Comparison of ENCODE assay signal across 10 cellular contexts in the genomic region with DNA sequence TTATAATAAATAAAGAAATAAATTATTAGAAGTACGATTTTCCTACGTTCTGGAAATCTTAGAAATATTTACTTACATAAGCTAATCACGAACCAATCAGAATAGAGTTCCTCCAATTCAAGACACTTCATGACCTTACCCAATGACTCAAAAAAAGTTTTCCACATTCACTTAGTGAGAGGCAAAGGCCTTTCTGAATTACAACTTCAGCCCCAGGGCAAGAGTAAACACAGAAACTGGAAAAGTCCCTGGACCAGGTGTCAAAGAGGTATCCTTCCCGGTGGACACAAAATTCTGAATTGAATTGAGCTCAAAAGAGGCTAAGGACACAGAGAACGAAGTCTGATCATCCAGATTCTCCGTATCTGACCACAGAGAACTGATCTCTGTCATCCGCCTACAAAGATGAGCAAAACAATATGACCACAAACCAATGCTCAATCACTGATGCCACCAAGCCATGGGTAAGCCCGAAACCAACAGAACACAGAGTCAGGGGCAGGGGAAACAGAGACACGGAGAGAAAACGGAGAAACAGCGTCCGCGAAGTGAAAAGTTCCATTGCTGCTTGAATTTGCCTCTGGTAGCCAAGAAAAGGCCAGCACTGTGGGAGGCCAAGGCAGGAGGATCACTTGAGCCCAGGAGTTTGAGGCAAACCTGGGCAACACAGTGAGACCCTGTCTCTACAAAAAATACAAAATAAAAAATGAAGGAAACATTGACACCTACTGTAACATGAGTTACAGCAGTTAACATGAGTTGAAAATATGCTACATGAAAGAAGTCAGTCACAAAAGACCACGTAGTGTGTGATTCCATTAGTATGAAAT. TPM values are rescaled to one million over a fixed set of nuclear protein-coding genes. Genes with fewer than 3 reads are reported as not detected.
A peak's percentile ranks its signal among the peaks of the same experiment; 100 is the strongest.
DNase-seq lines count a peak whose midpoint lies in the region; ATAC-seq and TF ChIP-seq lines count a peak whose summit lies in the region.
"Had no signal": no experiment of that assay in that cellular context is flagged by ENCODE, and none has a peak within 500 bp of the region (broad histone marks: within the 10 kb centered on the region; RNA-seq: fewer than 3 reads in every experiment).

No MANE protein-coding gene starts in this region.

- H2AFZ ChIP-seq in SK-N-SH (ENCODE audit: low read depth), result no peak overlapping the region

- H3K79me2 ChIP-seq in SK-N-SH (ENCODE audit: insufficient read depth), result peaks cover 57% of the 10 kb centered on the region

- TF ChIP-seq CTCF in SK-N-SH (IDR thresholded peaks at IDR 0.05), result no peak

- H3K36me3 ChIP-seq in BLaER1 treated with 17β-estradiol and CSF1 and Interleukin-3, amounts not matched to agents 10 nM and 100 nM, result peaks cover 0 to 42% (median 6%) of the 10 kb centered on the region in 11 experiments; a peak in 12 of 22 replicates
- peaks cover 0 to 4% of the 10 kb centered on the region in 2 experiments for H3K36me3 ChIP-seq in SK-N-SH (replicated peaks in 1 of 2; ENCODE audit: control insufficient read depth in 1 of 2, insufficient read depth in 2 of 2, low read length in 1 of 2)
- H3K36me3 ChIP-seq: vagina had no signal

- H3K4me3 ChIP-seq in BLaER1 treated with 17β-estradiol and CSF1 and Interleukin-3, amounts not matched to agents 10 nM and 100 nM, result no peak overlapping the region
- H3K4me3 ChIP-seq in SK-N-SH (ENCODE audit: low read depth in 2 of 2, low read length in 1 of 2), result no peak overlapping the region
- H3K4me3 ChIP-seq: vagina had no signal

- CTCF ChIA-PET in SK-N-SH (lab: Yijun Ruan, JAX), result interaction anchor here (0.7 kb wide), 1 partner anchor 26 kb away, joined by 3 read pairs; no protein-coding TSS in a partner anchor

- no peak for TF ChIP-seq EP300 in SK-N-SH (IDR thresholded peaks at IDR 0.05; ENCODE audit: borderline replicate concordance in 1 of 2, low read depth in 1 of 2, low read length in 1 of 2)

- H4K20me1 ChIP-seq in BLaER1 treated with 17β-estradiol and CSF1 and Interleukin-3, amounts not matched to agents 10 nM and 100 nM, result peaks cover 73 to 100% (median 97%) of the 10 kb centered on the region in 11 experiments
- H4K20me1 ChIP-seq in SK-N-SH (ENCODE audit: insufficient read depth), result peaks cover 23% of the 10 kb centered on the region; the same call in 1 of the 2 replicates

- POLR2A ChIA-PET in SK-N-SH (lab: Yijun Ruan, JAX), result no interaction called here

- DNase-seq in activated T-helper 9 cell treated with anti-CD3 and anti-CD28 coated beads, Interleukin-2, amount 50 U/mL, for 16 hours (ENCODE audit: low read depth), result peak; percentile 39
- DNase-seq in hepatic stellate cell (ENCODE audit: low spot score) (no peak), SK-N-SH (no peak), NCI-H1105 (lab: John Stamatoyannopoulos, UW) (no peak), NCI-H82 (lab: John Stamatoyannopoulos, UW) (no peak)
- DNase-seq: T1000 had no signal

- H3K9me2 ChIP-seq in SK-N-SH, result no peaks in the 10 kb centered on the region

- 94% methylated on average over 14 of the region's 14 CpGs for WGBS in SK-N-SH (ENCODE audit: low lambda C conversion rate)

- H3F3A ChIP-seq in SK-N-SH (replicated peaks; ENCODE audit: insufficient read depth), result no peaks in the 10 kb centered on the region

- H3K27ac ChIP-seq in BLaER1 treated with 17β-estradiol and CSF1 and Interleukin-3, amounts not matched to agents 10 nM and 100 nM, result peak overlapping the region in 4 of 11 experiments; percentile 8 to 30 (median 22); a peak in 3 of 22 replicates
- H3K27ac ChIP-seq in SK-N-SH (ENCODE audit: low read depth in 2 of 2, low read length in 1 of 2), result no peak overlapping the region
- H3K27ac ChIP-seq: vagina had no signal

- ATAC-seq in GM19452 (IDR thresholded peaks at IDR 0.05; ENCODE audit: unreplicated experiment) (peak; percentile 84), HG03457 (IDR thresholded peaks at IDR 0.05; ENCODE audit: unreplicated experiment) (peak; percentile 52)

- H3K4me2 ChIP-seq in BLaER1 treated with 17β-estradiol and CSF1 and Interleukin-3, amounts not matched to agents 10 nM and 100 nM, result peak overlapping the region; percentile 28 to 78 (median 52); a peak in 20 of 22 replicates
- H3K4me2 ChIP-seq in SK-N-SH, result no peak overlapping the region

- no peaks in the 10 kb centered on the region for H3K9me3 ChIP-seq in BLaER1 treated with 17β-estradiol and CSF1 and Interleukin-3, amounts not matched to agents 10 nM and 100 nM (replicated peaks in 1 of 11)
- H3K9me3 ChIP-seq in SK-N-SH, result no peaks in the 10 kb centered on the region
- H3K9me3 ChIP-seq: vagina had no signal

- peak overlapping the region in 4 of 11 experiments; percentile 9 to 28 (median 22); a peak in 2 of 22 replicates for H3K9ac ChIP-seq in BLaER1 treated with 17β-estradiol and CSF1 and Interleukin-3, amounts not matched to agents 10 nM and 100 nM
- H3K9ac ChIP-seq in SK-N-SH, result no peak overlapping the region

- H3K4me1 ChIP-seq in BLaER1 treated with 17β-estradiol and CSF1 and Interleukin-3, amounts not matched to agents 10 nM and 100 nM, result peaks cover 67 to 88% (median 73%) of the 10 kb centered on the region in 10 experiments
- peaks cover 5 to 27% of the 10 kb centered on the region in 2 experiments; a peak in 2 of 4 replicates for H3K4me1 ChIP-seq in SK-N-SH (ENCODE audit: control insufficient read depth in 1 of 2, insufficient read depth in 2 of 2, low read depth in 1 of 2, low read length in 1 of 2)

- no peaks in the 10 kb centered on the region for H3K27me3 ChIP-seq in BLaER1 treated with 17β-estradiol and CSF1 and Interleukin-3, amounts not matched to agents 10 nM and 100 nM
- H3K27me3 ChIP-seq in SK-N-SH (ENCODE audit: insufficient read depth), result no peaks in the 10 kb centered on the region
- H3K27me3 ChIP-seq: vagina had no signal

- TF ChIP-seq RAD21 in SK-N-SH (IDR thresholded peaks at IDR 0.05; ENCODE audit: low read length), result no peak

TF ChIP-seq in SK-N-SH, 30 proteins besides CTCF, POLR2A, EP300 and RAD21:
- no peak for TF ChIP-seq TAF1 (IDR thresholded peaks at IDR 0.05; ENCODE audit: borderline replicate concordance, low read depth, low read length)
- no peak for TF ChIP-seq GATA2 (CRISPR knock-in tag; IDR thresholded peaks at IDR 0.05)
- no peak for TF ChIP-seq RXRA (IDR thresholded peaks at IDR 0.05; ENCODE audit: borderline replicate concordance, low read depth)
- TF ChIP-seq NRF1 (IDR thresholded peaks at IDR 0.05; ENCODE audit: low read depth, low read length), result no peak
- no peak for TF ChIP-seq TCF12 (IDR thresholded peaks at IDR 0.05)
- TF ChIP-seq, protein P1, sequence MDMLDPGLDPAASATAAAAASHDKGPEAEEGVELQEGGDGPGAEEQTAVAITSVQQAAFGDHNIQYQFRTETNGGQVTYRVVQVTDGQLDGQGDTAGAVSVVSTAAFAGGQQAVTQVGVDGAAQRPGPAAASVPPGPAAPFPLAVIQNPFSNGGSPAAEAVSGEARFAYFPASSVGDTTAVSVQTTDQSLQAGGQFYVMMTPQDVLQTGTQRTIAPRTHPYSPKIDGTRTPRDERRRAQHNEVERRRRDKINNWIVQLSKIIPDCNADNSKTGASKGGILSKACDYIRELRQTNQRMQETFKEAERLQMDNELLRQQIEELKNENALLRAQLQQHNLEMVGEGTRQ (IDR thresholded peaks at IDR 0.05; ENCODE audit: borderline replicate concordance, low read depth, low read length), result no peak
- TF ChIP-seq CHD2 (IDR thresholded peaks at IDR 0.05; ENCODE audit: low read length, partially characterized antibody), result no peak
- no peak for TF ChIP-seq YY1 (IDR thresholded peaks at IDR 0.05; ENCODE audit: low read depth)
- TF ChIP-seq NFIC (IDR thresholded peaks at IDR 0.05; ENCODE audit: borderline replicate concordance), result no peak
- no peak for TF ChIP-seq MEF2A (IDR thresholded peaks at IDR 0.05; ENCODE audit: borderline replicate concordance, low read depth)
- TF ChIP-seq JUND (IDR thresholded peaks at IDR 0.05), result no peak
- no peak for TF ChIP-seq SMC3 (IDR thresholded peaks at IDR 0.05; ENCODE audit: low read depth, low read length)
- TF ChIP-seq GABPA (IDR thresholded peaks at IDR 0.05; ENCODE audit: low read depth), result no peak
- TF ChIP-seq MXI1 (IDR thresholded peaks at IDR 0.05; ENCODE audit: low read depth, low read length), result no peak
TF ChIP-seq in SK-N-SH: peak in this region for 0.

RNA-seq across cellular contexts. Expression of gene BID, which starts 6.8 kb away (rescaled TPM):
- polyA plus RNA-seq in SK-N-SH (2012; rRNA removed), result 109 and 139 TPM in 2 replicates
- 74.7 and 105 TPM in 2 replicates for polyA plus RNA-seq in SK-N-SH (2012; cell fraction: cytosol; rRNA removed)
- 86.6 and 146 TPM in 2 replicates for polyA plus RNA-seq in SK-N-SH (2012; cell fraction: nucleus; rRNA removed)
